Comparison of ENCODE assay signal across 18 cellular contexts in genomic region chr3:169964176-169964575, GRCh38. TPM values are rescaled to one million over a fixed set of nuclear protein-coding genes. Genes with fewer than 3 reads are reported as not detected.
A peak's percentile ranks its signal among the peaks of the same experiment; 100 is the strongest.
DNase-seq lines count a peak whose midpoint lies in the region; ATAC-seq and TF ChIP-seq lines count a peak whose summit lies in the region.
"Had no signal": no experiment of that assay in that cellular context is flagged by ENCODE, and none has a peak within 500 bp of the region (broad histone marks: within the 10 kb centered on the region; RNA-seq: fewer than 3 reads in every experiment).

No MANE protein-coding gene starts in this region.

- no peak overlapping the region for H3K4me3 ChIP-seq in brain microvascular endothelial cell (ENCODE audit: low read depth, low read length)
- no peak overlapping the region for H3K4me3 ChIP-seq in aorta (ENCODE audit: low read length in 2 of 2)
- no peak overlapping the region for H3K4me3 ChIP-seq in hepatocyte
- H3K4me3 ChIP-seq: ovary, SK-N-MC, skin epidermis had no signal

- H3K9me2 ChIP-seq in hepatocyte (replicated peaks; ENCODE audit: insufficient read depth), result no peaks in the 10 kb centered on the region

- no peaks in the 10 kb centered on the region for H3K36me3 ChIP-seq in brain microvascular endothelial cell (replicated peaks)
- no peaks in the 10 kb centered on the region for H3K36me3 ChIP-seq in aorta (ENCODE audit: control insufficient read depth in 1 of 2, insufficient read depth in 2 of 2, low read length in 1 of 2)
- H3K36me3 ChIP-seq in hepatocyte (replicated peaks; ENCODE audit: insufficient read depth, low read depth), result no peaks in the 10 kb centered on the region
- H3K36me3 ChIP-seq: ovary had no signal

- H3K79me2 ChIP-seq in hepatocyte, result peaks cover 22% of the 10 kb centered on the region

- no peak overlapping the region for H2AFZ ChIP-seq in hepatocyte

- no peak overlapping the region for H3K27ac ChIP-seq in brain microvascular endothelial cell
- no peak overlapping the region for H3K27ac ChIP-seq in aorta (ENCODE audit: low read depth in 1 of 2, low read length in 2 of 2)
- H3K27ac ChIP-seq in hepatocyte, result no peak overlapping the region
- H3K27ac ChIP-seq: ovary, SK-N-MC, skin epidermis had no signal

- no peak overlapping the region for H3K4me2 ChIP-seq in hepatocyte

- POLR2A ChIA-PET in activated CD8-positive, alpha-beta T cell treated with anti-CD3 and anti-CD28 coated beads for 36 hours (lab: Charles Lee), result no interaction called here

- no peak overlapping the region for H3K27ac Mint-ChIP-seq in natural killer cell
- H3K27ac Mint-ChIP-seq in activated CD8-positive, alpha-beta T cell treated with anti-CD3 and anti-CD28 coated beads for 36 hours, result no peak overlapping the region
- H3K27ac Mint-ChIP-seq: immature natural killer cell had no signal

- H3K36me3 Mint-ChIP-seq in natural killer cell, result no peaks in the 10 kb centered on the region
- peaks cover 5% of the 10 kb centered on the region for H3K36me3 Mint-ChIP-seq in activated CD8-positive, alpha-beta T cell treated with anti-CD3 and anti-CD28 coated beads for 36 hours (ENCODE audit: low read depth)
- H3K36me3 Mint-ChIP-seq: immature natural killer cell had no signal

- peak overlapping the region; percentile 0 for H3K4me3 Mint-ChIP-seq in natural killer cell
- H3K4me3 Mint-ChIP-seq in activated CD8-positive, alpha-beta T cell treated with anti-CD3 and anti-CD28 coated beads for 36 hours, result no peak overlapping the region

- in situ Hi-C loops in brain microvascular endothelial cell (cut with HindIII; ENCODE audit: low pct_ligation_motif_present, low sequenced_read_pairs), result no loop called here

- intact Hi-C loops in natural killer cell (cut with micrococcal nuclease), result no loop called here
- intact Hi-C loops in aorta (cut with DNase I), result loop anchor here (10.0 kb wide), 2 partner anchors 99 to 199 kb away; partner anchors contain the start of genes ACTRT3 (in 1 of the 2), LRRC31 (in 1 of the 2) and TERC (in 1 of the 2)
- intact Hi-C loops in activated CD8-positive, alpha-beta T cell treated with anti-CD3 and anti-CD28 coated beads for 36 hours (cut with micrococcal nuclease), result no loop called here

- peaks cover 26 to 27% of the 10 kb centered on the region in 2 donors for H3K27me3 Mint-ChIP-seq in natural killer cell (ENCODE audit: low read depth in 2 of 2)
- no peaks in the 10 kb centered on the region for H3K27me3 Mint-ChIP-seq in activated CD8-positive, alpha-beta T cell treated with anti-CD3 and anti-CD28 coated beads for 36 hours

- no peaks in the 10 kb centered on the region for H3K9me3 ChIP-seq in aorta (ENCODE audit: control insufficient read depth, low read length)
- H3K9me3 ChIP-seq in hepatocyte (ENCODE audit: low read depth), result no peaks in the 10 kb centered on the region
- H3K9me3 ChIP-seq: ovary had no signal

- WGBS in aorta, 2 donors, result 6 to 17% methylated on average over 2 of the region's 2 CpGs
- 43% methylated on average over 2 of the region's 2 CpGs for WGBS in hepatocyte (ENCODE audit: low lambda C conversion rate, missing lambda C conversion rate)

- DNase-seq in EH (ENCODE audit: low read depth) (peak; percentile 73), M059J (ENCODE audit: low read depth) (peak; percentile 75), brain microvascular endothelial cell (peak; percentile 72), natural killer cell (no peak), aorta (no peak), hepatocyte (ENCODE audit: low spot score) (no peak), HK-2 (ENCODE audit: unreplicated experiment) (no peak)
- no peak for DNase-seq in activated CD8-positive, alpha-beta T cell treated with anti-CD3 and anti-CD28 coated beads for 36 hours
- DNase-seq: activated naive CD4-positive, alpha-beta T cell; DMS79 treated with DMSO at 0.1 percent for 48 hours; GOT3; immature natural killer cell; ovary; stimulated activated naive CD8-positive, alpha-beta T cell treated with anti-CD3 and anti-CD28 coated beads, Interleukin-15, Interleukin-2, amounts not matched to agents 100 U/mL and 50 U/mL, for 24 hours had no signal

- no peaks in the 10 kb centered on the region for H3K9me3 Mint-ChIP-seq in natural killer cell
- H3K9me3 Mint-ChIP-seq in activated CD8-positive, alpha-beta T cell treated with anti-CD3 and anti-CD28 coated beads for 36 hours, result peaks cover 4% of the 10 kb centered on the region
- H3K9me3 Mint-ChIP-seq: immature natural killer cell had no signal

- ATAC-seq in natural killer cell, result no peak
- no peak for ATAC-seq in aorta (ENCODE audit: low FRiP score)
- no peak for ATAC-seq in activated CD8-positive, alpha-beta T cell treated with anti-CD3 and anti-CD28 coated beads for 36 hours
- ATAC-seq: stimulated activated naive CD8-positive, alpha-beta T cell treated with anti-CD3 and anti-CD28 coated beads, Interleukin-15, Interleukin-2, amounts not matched to agents 100 U/mL and 50 U/mL, for 24 hours had no signal

- CTCF ChIA-PET in activated CD8-positive, alpha-beta T cell treated with anti-CD3 and anti-CD28 coated beads for 36 hours (lab: Charles Lee), result interaction anchor here (1.0 to 3.0 kb wide), 2 partner anchors 14 to 73 kb away, joined by 3 to 9 read pairs; no protein-coding TSS in a partner anchor

- H3K4me1 Mint-ChIP-seq in natural killer cell, result peaks cover 29% of the 10 kb centered on the region in 2 donors
- H3K4me1 Mint-ChIP-seq in activated CD8-positive, alpha-beta T cell treated with anti-CD3 and anti-CD28 coated beads for 36 hours (ENCODE audit: low read depth), result peaks cover 38% of the 10 kb centered on the region

- H3K27me3 ChIP-seq in brain microvascular endothelial cell (replicated peaks) (no peaks in the 10 kb centered on the region), aorta (ENCODE audit: control insufficient read depth in 1 of 2, insufficient read depth in 2 of 2, low read length in 1 of 2) (no peaks in the 10 kb centered on the region), hepatocyte (peaks cover 4% of the 10 kb centered on the region)
- H3K27me3 ChIP-seq: ovary had no signal

- no peaks in the 10 kb centered on the region for H3K4me1 ChIP-seq in aorta (ENCODE audit: control insufficient read depth in 1 of 2, insufficient read depth in 2 of 2, low read length in 2 of 2)
- H3K4me1 ChIP-seq in hepatocyte (ENCODE audit: insufficient read depth), result peaks cover 16% of the 10 kb centered on the region

- peaks cover 18% of the 10 kb centered on the region for H4K20me1 ChIP-seq in hepatocyte (ENCODE audit: insufficient read depth, poor library complexity, severe bottlenecking)

- TF ChIP-seq CTCF in brain microvascular endothelial cell (IDR thresholded peaks at IDR 0.05; ENCODE audit: low read depth, low read length, missing control alignments) (no peak), natural killer cell (IDR thresholded peaks at IDR 0.05) (no peak), hepatocyte (IDR thresholded peaks at IDR 0.05; ENCODE audit: poor library complexity) (no peak)
- TF ChIP-seq CTCF in activated CD8-positive, alpha-beta T cell treated with anti-CD3 and anti-CD28 coated beads for 36 hours (IDR thresholded peaks at IDR 0.05), result no peak

RNA-seq across cellular contexts. Expression of gene SEC62, which starts 2.4 kb away (rescaled TPM):
- total RNA-seq in M059J (2014; rRNA removed; shearing (Covaris generic)), result 33.0 and 33.9 TPM in 2 replicates
- total RNA-seq in natural killer cell, result 10 to 100 TPM; 83.3 to 88.5 (median 86.6) TPM
- total RNA-seq in aorta, result 100 to 1,000 TPM; 116 to 125 TPM
- 10 to 100 TPM; 69.3 to 74.1 TPM for polyA plus RNA-seq in aorta
- total RNA-seq in hepatocyte, result 45.4 and 48.7 TPM in 2 replicates
- polyA plus RNA-seq in hepatocyte, result 138 and 147 TPM in 2 replicates
- total RNA-seq in activated CD8-positive, alpha-beta T cell treated with anti-CD3 and anti-CD28 coated beads for 36 hours, result 10 to 100 TPM; 52.5 to 60.2 TPM

RNA-seq across cellular contexts. Expression of gene SAMD7, which starts 52.8 kb away (rescaled TPM):
- total RNA-seq in M059J (2014; rRNA removed; shearing (Covaris generic)), result not detected in 2 replicates
- total RNA-seq in natural killer cell (not detected), aorta (not detected), hepatocyte (not detected in 2 replicates)
- polyA plus RNA-seq in aorta (not detected), hepatocyte (not detected in 2 replicates)
- not detected for total RNA-seq in activated CD8-positive, alpha-beta T cell treated with anti-CD3 and anti-CD28 coated beads for 36 hours
- total RNA-seq: mesenteric fat pad, ovary had no signal
- polyA plus RNA-seq: BJ, immature natural killer cell, ovary had no signal

Comparison
In these comparisons a context has a peak if more than half of its experiments do, and no peak if none do; other contexts are left out.
1. DNase-seq: peak in EH (single experiment), M059J (single experiment) and brain microvascular endothelial cell (single experiment); none in natural killer cell (single experiment), aorta (0 of 2), hepatocyte (single experiment), HK-2 (single experiment) and activated CD8-positive, alpha-beta T cell treated with anti-CD3 and anti-CD28 coated beads for 36 hours (single experiment).
2. intact Hi-C loops: an anchor here in aorta (10.0 kb wide); none called in natural killer cell and activated CD8-positive, alpha-beta T cell treated with anti-CD3 and anti-CD28 coated beads for 36 hours.